Comparison of ENCODE assay signal across 15 cellular contexts in genomic region chr11:22786475-22786874, GRCh38. TPM values are rescaled to one million over a fixed set of nuclear protein-coding genes. Genes with fewer than 3 reads are reported as not detected.
DNase-seq lines count a peak whose midpoint lies in the region; ATAC-seq, FAIRE-seq and TF ChIP-seq lines count a peak whose summit lies in the region.
"Had no signal": no experiment of that assay in that cellular context is flagged by ENCODE, and none has a peak within 500 bp of the region (broad histone marks: within the 10 kb centered on the region; RNA-seq: fewer than 3 reads in every experiment).

No MANE protein-coding gene starts in this region.

- H3K27ac Mint-ChIP-seq in endothelial cell (ENCODE audit: unreplicated experiment), result no peak overlapping the region
- H3K27ac Mint-ChIP-seq: T-helper 17 cell, type B pancreatic cell had no signal

- no peak for TF ChIP-seq CTCF in endothelial cell (IDR thresholded peaks at IDR 0.05; ENCODE audit: unreplicated experiment)

- no peaks in the 10 kb centered on the region for H3K4me1 Mint-ChIP-seq in endothelial cell (ENCODE audit: unreplicated experiment)

- no peak for DNase-seq in mucosa of gallbladder (ENCODE audit: low spot score)
- no peak for DNase-seq in activated CD4-positive, alpha-beta T cell treated with anti-CD3 and anti-CD28 coated beads for 1 hour
- no peak for DNase-seq in endothelial cell (ENCODE audit: low spot score)
- DNase-seq in urothelium cell line (ENCODE audit: low spot score), result no peak
- DNase-seq: activated CD8-positive, alpha-beta memory T cell treated with anti-CD3 and anti-CD28 coated beads for 24 hours; colonic mucosa; HCEC 1CT; Karpas-422; T-helper 17 cell had no signal

- H3K9me3 Mint-ChIP-seq in endothelial cell (ENCODE audit: unreplicated experiment), result no peaks in the 10 kb centered on the region

- no peaks in the 10 kb centered on the region for H3K36me3 Mint-ChIP-seq in endothelial cell (ENCODE audit: low read depth, unreplicated experiment)
- H3K36me3 Mint-ChIP-seq: type B pancreatic cell had no signal

- peaks cover 2% of the 10 kb centered on the region for H3K27me3 Mint-ChIP-seq in endothelial cell (ENCODE audit: unreplicated experiment)
- H3K27me3 Mint-ChIP-seq: type B pancreatic cell had no signal

- FAIRE-seq in urothelium cell line (lab: Jason Lieb, UNC), result no peak
- FAIRE-seq: RCC 7860 had no signal

- no peak overlapping the region for H3K4me3 Mint-ChIP-seq in endothelial cell (ENCODE audit: unreplicated experiment)
- H3K4me3 Mint-ChIP-seq: T-helper 17 cell, type B pancreatic cell had no signal

- ATAC-seq in GM18520 (IDR thresholded peaks at IDR 0.05; ENCODE audit: unreplicated experiment) (peak; percentile 91), GM21390 (IDR thresholded peaks at IDR 0.05; ENCODE audit: unreplicated experiment) (peak; percentile 94), HG02970 (IDR thresholded peaks at IDR 0.05; ENCODE audit: low FRiP score, unreplicated experiment) (peak; percentile 83), HG03558 (IDR thresholded peaks at IDR 0.05; ENCODE audit: extremely low read depth, unreplicated experiment) (peak; percentile 74)
- ATAC-seq: T-helper 17 cell had no signal

RNA-seq across cellular contexts. Expression of gene SVIP, which starts 43.1 kb away (rescaled TPM):
- total RNA-seq in mucosa of gallbladder (34.8 TPM), endothelial cell (ENCODE audit: unreplicated experiment) (17.9 TPM)
